Comparison of ENCODE assay signal across 1 cellular context in the genomic region with DNA sequence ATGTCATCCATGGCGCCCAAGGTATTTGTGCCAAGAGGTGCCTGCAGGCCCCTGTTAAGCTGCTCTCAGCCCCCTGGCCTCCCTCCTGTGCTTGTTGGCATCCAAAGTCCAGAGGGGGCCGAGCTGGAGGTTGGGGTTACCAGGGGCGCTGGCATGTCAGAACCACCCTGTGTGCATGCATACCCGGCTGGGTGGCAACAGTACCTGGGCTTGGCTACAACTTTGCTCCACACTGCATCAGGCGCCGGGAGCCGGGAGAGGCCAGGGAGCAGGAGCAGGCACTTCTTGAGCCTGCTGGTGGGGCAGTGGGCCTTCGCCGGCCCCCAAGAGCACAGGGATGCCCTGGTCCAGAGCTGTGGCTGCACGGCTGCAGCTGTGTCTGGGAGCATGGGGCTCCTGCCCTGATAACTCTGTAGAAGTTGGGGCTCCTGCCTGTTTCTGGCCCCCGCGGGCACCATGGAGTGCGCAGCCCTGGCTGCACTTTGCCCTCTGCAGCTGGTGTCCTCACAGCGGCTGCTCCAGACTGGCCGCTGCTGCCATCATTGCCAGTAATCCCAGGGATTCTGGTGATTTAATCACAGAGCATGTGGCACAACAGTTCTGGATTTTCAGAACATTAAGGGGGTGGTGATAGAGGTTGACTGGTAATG.
TF ChIP-seq lines count a peak whose summit lies in the region.

No MANE protein-coding gene starts in this region.

TF ChIP-seq in H1, 55 proteins besides CTCF, POLR2A, EP300 and RAD21 (continued from another document):
- TF ChIP-seq USF2 (IDR thresholded peaks at IDR 0.05; ENCODE audit: low read length) (no peak), NRF1 (IDR thresholded peaks at IDR 0.05; ENCODE audit: low read depth, low read length) (no peak), SIN3A (conservative IDR thresholded peaks at IDR 0.05 in 1 of 2, IDR thresholded peaks at IDR 0.05 in 1 of 2; ENCODE audit: low read depth in 1 of 2, low read length in 2 of 2) (no peak), KDM5A (IDR thresholded peaks at IDR 0.05; ENCODE audit: low read length) (no peak), GTF2F1 (IDR thresholded peaks at IDR 0.05; ENCODE audit: borderline replicate concordance, low read depth, low read length) (no peak), CEBPB (IDR thresholded peaks at IDR 0.05; ENCODE audit: low read depth, low read length) (no peak), JUN (IDR thresholded peaks at IDR 0.05; ENCODE audit: low read depth, low read length) (no peak), POU5F1 (IDR thresholded peaks at IDR 0.05; ENCODE audit: low read depth, low read length) (no peak), SAP30 (IDR thresholded peaks at IDR 0.05; ENCODE audit: insufficient read depth, insufficient replicate concordance, low read length) (no peak)
TF ChIP-seq in H1: peak in this region for 0.
